Comparison of ENCODE assay signal across 1 cellular context in genomic region chr22:23113067-23113846, GRCh38.
A peak's percentile ranks its signal among the peaks of the same experiment; 100 is the strongest.
TF ChIP-seq lines count a peak whose summit lies in the region.

No MANE protein-coding gene starts in this region.

TF ChIP-seq in HEK293, 187 proteins besides CTCF, POLR2A, EP300 and RAD21 (continued from another document and continues in another):
- peak; percentile 82 for TF ChIP-seq ZNF398 (tag by site-specific recombination; IDR thresholded peaks at IDR 0.05)
- TF ChIP-seq ZNF423 (tag by site-specific recombination; IDR thresholded peaks at IDR 0.05), result 0 out of 2 replicates have a peak, but pooled peaks have one; percentile 58
- TF ChIP-seq HIC1 (tag by site-specific recombination; IDR thresholded peaks at IDR 0.05), result no peak
- no peak for TF ChIP-seq ZNF747 (tag by site-specific recombination; IDR thresholded peaks at IDR 0.05)
- no peak for TF ChIP-seq KLF1 (tag by site-specific recombination; IDR thresholded peaks at IDR 0.05)
- peak; percentile 77 for TF ChIP-seq GLIS1 (tag by site-specific recombination; IDR thresholded peaks at IDR 0.05)
- TF ChIP-seq ZNF10 (tag by site-specific recombination; IDR thresholded peaks at IDR 0.05), result no peak
- TF ChIP-seq ZNF639 (tag by site-specific recombination; IDR thresholded peaks at IDR 0.05), result no peak
- TF ChIP-seq ZBTB49 (tag by site-specific recombination; IDR thresholded peaks at IDR 0.05; ENCODE audit: low read depth), result no peak
- no peak for TF ChIP-seq ZBTB10 (tag by site-specific recombination; IDR thresholded peaks at IDR 0.05)
- no peak for TF ChIP-seq GFI1B (tag by site-specific recombination; IDR thresholded peaks at IDR 0.05)
- TF ChIP-seq ZSCAN23 (tag by site-specific recombination; IDR thresholded peaks at IDR 0.05), result no peak
- peak; percentile 46; the same call in 1 of the 2 replicates for TF ChIP-seq PATZ1 (tag by site-specific recombination; IDR thresholded peaks at IDR 0.05)
- peak; percentile 95 for TF ChIP-seq ZIC2 (tag by site-specific recombination; IDR thresholded peaks at IDR 0.05)
- no peak for TF ChIP-seq PRDM4 (tag by site-specific recombination; IDR thresholded peaks at IDR 0.05)
- no peak for TF ChIP-seq ZNF114 (tag by site-specific recombination; IDR thresholded peaks at IDR 0.05)
- TF ChIP-seq GLI2 (tag by site-specific recombination; IDR thresholded peaks at IDR 0.05; ENCODE audit: borderline replicate concordance, low read depth), result no peak
- TF ChIP-seq IKZF3 (tag by site-specific recombination; IDR thresholded peaks at IDR 0.05), result no peak
- no peak for TF ChIP-seq ZNF148 (tag by site-specific recombination; IDR thresholded peaks at IDR 0.05; ENCODE audit: borderline replicate concordance)
- no peak for TF ChIP-seq PBX3 (CRISPR knock-in tag; IDR thresholded peaks at IDR 0.05)
- no peak for TF ChIP-seq KLF16 (tag by site-specific recombination; IDR thresholded peaks at IDR 0.05)
- no peak for TF ChIP-seq FEZF1 (tag by site-specific recombination; IDR thresholded peaks at IDR 0.05)
- no peak for TF ChIP-seq ZSCAN4 (tag by site-specific recombination; IDR thresholded peaks at IDR 0.05)
- TF ChIP-seq ZNF624 (tag by site-specific recombination; IDR thresholded peaks at IDR 0.05), result no peak
- peak; percentile 72 for TF ChIP-seq ZFP69B (tag by site-specific recombination; IDR thresholded peaks at IDR 0.05)
- peak; percentile 59 for TF ChIP-seq ZFHX2 (tag by site-specific recombination; conservative IDR thresholded peaks at IDR 0.05)
- peak; percentile 61 for TF ChIP-seq ZNF629 (tag by site-specific recombination; IDR thresholded peaks at IDR 0.05)
- no peak for TF ChIP-seq ZNF335 (tag by site-specific recombination; conservative IDR thresholded peaks at IDR 0.05)
- TF ChIP-seq REST (tag by site-specific recombination; IDR thresholded peaks at IDR 0.05), result peak; percentile 78
